Comparison of ENCODE assay signal across 14 cellular contexts in genomic region chr10:70585555-70586243, GRCh38. TPM values are rescaled to one million over a fixed set of nuclear protein-coding genes. Genes with fewer than 3 reads are reported as not detected.
DNase-seq lines count a peak whose midpoint lies in the region; ATAC-seq and TF ChIP-seq lines count a peak whose summit lies in the region.
"Had no signal": no experiment of that assay in that cellular context is flagged by ENCODE, and none has a peak within 500 bp of the region (broad histone marks: within the 10 kb centered on the region; RNA-seq: fewer than 3 reads in every experiment).

No MANE protein-coding gene starts in this region.

- no peak overlapping the region for H3K56ac ChIP-seq in H9 (ENCODE audit: insufficient read length, low read depth, low read length)

- no peaks in the 10 kb centered on the region for H3K27me3 ChIP-seq in H9 (ENCODE audit: insufficient read depth, low read length)
- no peaks in the 10 kb centered on the region for H3K27me3 ChIP-seq in effector memory CD4-positive, alpha-beta T cell (replicated peaks; ENCODE audit: control insufficient read depth, insufficient read depth, low read length, poor library complexity, severe bottlenecking)

- no peak overlapping the region for H3K9ac ChIP-seq in H9 (ENCODE audit: extremely low read depth, insufficient read length, low read length)

- peaks cover 4% of the 10 kb centered on the region; the same call in 1 of the 2 replicates for H3K4me1 ChIP-seq in H9 (ENCODE audit: insufficient read depth, low read length)
- H3K4me1 ChIP-seq in effector memory CD4-positive, alpha-beta T cell (ENCODE audit: control insufficient read depth, insufficient read depth, low read length, poor library complexity, severe bottlenecking): no peaks in the 10 kb centered on the region
- H3K4me1 ChIP-seq: prostate gland had no signal

- H2BK5ac ChIP-seq in H9 (ENCODE audit: insufficient read length, low read length): no peak overlapping the region

- no peaks in the 10 kb centered on the region for H3K36me3 ChIP-seq in effector memory CD4-positive, alpha-beta T cell (ENCODE audit: control insufficient read depth, insufficient read depth, low read length)
- H3K36me3 ChIP-seq: prostate gland had no signal

- no peak overlapping the region for H2BK120ac ChIP-seq in H9 (ENCODE audit: low read depth, low read length, poor library complexity, severe bottlenecking)

- TF ChIP-seq POLR2A in erythroblast (IDR thresholded peaks at IDR 0.05; ENCODE audit: low read length): no peak

- no peak overlapping the region for H2BK20ac ChIP-seq in H9 (ENCODE audit: low read depth, low read length, poor library complexity, severe bottlenecking)

- H3K9me3 ChIP-seq in H9 (ENCODE audit: control insufficient read depth, low read depth, low read length): no peaks in the 10 kb centered on the region
- H3K9me3 ChIP-seq in effector memory CD4-positive, alpha-beta T cell (ENCODE audit: control insufficient read depth, low read length): no peaks in the 10 kb centered on the region
- H3K9me3 ChIP-seq: prostate gland had no signal

- no peak overlapping the region for H2BK15ac ChIP-seq in H9 (ENCODE audit: low read depth, low read length)

- H3K23ac ChIP-seq in H9 (ENCODE audit: insufficient read length, low read depth, low read length): no peak overlapping the region

- no peak overlapping the region for H3K27ac ChIP-seq in H9 (ENCODE audit: insufficient read length, low read depth, low read length)
- no peak overlapping the region for H3K27ac ChIP-seq in effector memory CD4-positive, alpha-beta T cell (ENCODE audit: insufficient read depth, low read length, poor library complexity, severe bottlenecking)
- H3K27ac ChIP-seq: coronary artery, PC-9, prostate gland had no signal

- no peak overlapping the region for H3T11ph ChIP-seq in H9 (ENCODE audit: low read length)

- H3K79me2 ChIP-seq in H9 (ENCODE audit: insufficient read depth, low read length): no peaks in the 10 kb centered on the region

- no peak overlapping the region for H2AK5ac ChIP-seq in H9 (ENCODE audit: insufficient read length, low read length)

- H3K4me2 ChIP-seq in H9 (ENCODE audit: insufficient read depth, insufficient read length, low read length): no peak overlapping the region
- H3K4me2 ChIP-seq: PC-9 had no signal

- no peak overlapping the region for H4K91ac ChIP-seq in H9 (ENCODE audit: insufficient read length, low read depth, low read length)

- no peak overlapping the region for H3K4ac ChIP-seq in H9 (ENCODE audit: low read depth, low read length)

- H3K23me2 ChIP-seq in H9 (ENCODE audit: insufficient read length, low read depth, low read length, poor library complexity, severe bottlenecking): no peaks in the 10 kb centered on the region

- no peaks in the 10 kb centered on the region for H3K36me3 Mint-ChIP-seq in H9 (ENCODE audit: insufficient read depth in 1 of 3, low read depth in 3 of 3)
- H3K36me3 Mint-ChIP-seq in activated T-helper 17 cell treated with anti-CD3 and anti-CD28 coated beads, Interleukin-2, amount 50 U/mL, for 72 hours (ENCODE audit: low read depth): no peaks in the 10 kb centered on the region

- H3K9me3 Mint-ChIP-seq in H9: no peaks in the 10 kb centered on the region
- H3K9me3 Mint-ChIP-seq in activated T-helper 17 cell treated with anti-CD3 and anti-CD28 coated beads, Interleukin-2, amount 50 U/mL, for 72 hours: no peaks in the 10 kb centered on the region
- H3K9me3 Mint-ChIP-seq: activated T-helper 2 cell treated with anti-CD3 and anti-CD28 coated beads, Interferon-gamma antibody, Interleukin-2, Interleukin-4, amounts not matched to agents 10 μg/mL and 5 μg/mL and 100 μg/mL, durations not matched to agents 14 hours and 24 hours and 36 hours; nephron progenitor cell had no signal

- peak; percentile 29 for DNase-seq in activated CD4-positive, CD25-positive, alpha-beta regulatory T cell treated with anti-CD3 and anti-CD28 coated beads, Interleukin-2, amount 50 U/mL, for 72 hours
- no peak for DNase-seq in activated CD4-positive, CD25-positive, alpha-beta regulatory T cell (lab: John Stamatoyannopoulos, UW)
- peak; percentile 29 for DNase-seq in H9
- no peak for DNase-seq in sciatic nerve (ENCODE audit: low spot score)
- no peak for DNase-seq in effector memory CD4-positive, alpha-beta T cell
- DNase-seq in erythroblast (lab: John Stamatoyannopoulos, UW): no peak
- DNase-seq: PC-9 had no signal

- H2BK12ac ChIP-seq in H9 (ENCODE audit: insufficient read length, low read depth, low read length): no peak overlapping the region

- intact Hi-C loops in sciatic nerve (cut with DNase I): no loop called here

- H3K18ac ChIP-seq in H9 (ENCODE audit: insufficient read length, low read depth, low read length): no peak overlapping the region

- ATAC-seq in activated T-helper 17 cell treated with anti-CD3 and anti-CD28 coated beads, Interleukin-2, amount 50 U/mL, for 72 hours (replicated peaks): peak; percentile 37
- ATAC-seq in sciatic nerve: peak; percentile 22
- ATAC-seq in GM18511 (IDR thresholded peaks at IDR 0.05; ENCODE audit: unreplicated experiment): no peak

- peak overlapping the region in 2 of 3 experiments; percentile 7 to 24; a peak in 2 of 7 replicates for H3K27ac Mint-ChIP-seq in H9
- H3K27ac Mint-ChIP-seq in activated T-helper 17 cell treated with anti-CD3 and anti-CD28 coated beads, Interleukin-2, amount 50 U/mL, for 72 hours: no peak overlapping the region
- H3K27ac Mint-ChIP-seq: nephron progenitor cell had no signal

- no peak overlapping the region for H4K5ac ChIP-seq in H9 (ENCODE audit: insufficient read length, low read depth, low read length)

- WGBS in H9 (ENCODE audit: extremely low coverage, insufficient read length, low lambda C conversion rate): no CpG with 5 or more reads among the region's 8 CpGs

- no peak overlapping the region for H4K8ac ChIP-seq in H9 (replicated peaks; ENCODE audit: insufficient read length, low read depth, low read length)

- H2AFZ ChIP-seq in H9 (ENCODE audit: low read length): no peak overlapping the region
- H2AFZ ChIP-seq: PC-9 had no signal

- H3K79me1 ChIP-seq in H9 (ENCODE audit: insufficient read depth, low read depth, low read length, poor library complexity, severe bottlenecking): no peaks in the 10 kb centered on the region

- peaks cover 32 to 43% of the 10 kb centered on the region in 2 experiments for H3K4me1 Mint-ChIP-seq in H9
- peaks cover 6% of the 10 kb centered on the region for H3K4me1 Mint-ChIP-seq in activated T-helper 17 cell treated with anti-CD3 and anti-CD28 coated beads, Interleukin-2, amount 50 U/mL, for 72 hours

- H3K27me3 Mint-ChIP-seq in H9 (ENCODE audit: low read depth): peaks cover 3% of the 10 kb centered on the region
- peaks cover 13% of the 10 kb centered on the region for H3K27me3 Mint-ChIP-seq in activated T-helper 17 cell treated with anti-CD3 and anti-CD28 coated beads, Interleukin-2, amount 50 U/mL, for 72 hours

- H3K4me3 Mint-ChIP-seq in H9: no peak overlapping the region
- H3K4me3 Mint-ChIP-seq in activated T-helper 17 cell treated with anti-CD3 and anti-CD28 coated beads, Interleukin-2, amount 50 U/mL, for 72 hours: no peak overlapping the region

- no peak overlapping the region for H3K14ac ChIP-seq in H9 (ENCODE audit: insufficient read depth, low read length)

- H4K20me1 ChIP-seq in H9 (ENCODE audit: control insufficient read depth, insufficient read depth, insufficient read length): no peaks in the 10 kb centered on the region

- no peak overlapping the region for H3K4me3 ChIP-seq in effector memory CD4-positive, alpha-beta T cell (ENCODE audit: insufficient read depth, low read depth, low read length, poor library complexity, severe bottlenecking)
- H3K4me3 ChIP-seq: coronary artery, lung, PC-9, prostate gland had no signal

- TF ChIP-seq CTCF in H9 (conservative IDR thresholded peaks at IDR 0.05): no peak

RNA-seq across cellular contexts. Expression of gene PRF1, which starts 16.8 kb away (rescaled TPM):
- 0.18 TPM in 1 of 2 replicates, not detected in the other for total RNA-seq in H9 (2021)
- total RNA-seq in activated T-helper 17 cell treated with anti-CD3 and anti-CD28 coated beads, Interleukin-2, amount 50 U/mL, for 72 hours: 10 to 100 TPM; 22.5 to 28.5 TPM
- 7.6 TPM for total RNA-seq in sciatic nerve
- total RNA-seq: PC-9 had no signal

Comparison
In these comparisons a context has a peak if more than half of its experiments do, and no peak if none do; other contexts are left out.
1. DNase-seq: peak in activated CD4-positive, CD25-positive, alpha-beta regulatory T cell treated with anti-CD3 and anti-CD28 coated beads, Interleukin-2, amount 50 U/mL, for 72 hours (single experiment) and H9 (single experiment); none in activated CD4-positive, CD25-positive, alpha-beta regulatory T cell (0 of 4), sciatic nerve (single experiment), effector memory CD4-positive, alpha-beta T cell (0 of 3) and erythroblast (0 of 2).